8 cellular contexts compared by ENCODE assay signal in genomic region chr7:143380646-143381426, GRCh38. TPM values are rescaled to one million over a fixed set of nuclear protein-coding genes. Genes with fewer than 3 reads are reported as not detected.
DNase-seq lines count a peak whose midpoint lies in the region; ATAC-seq and TF ChIP-seq lines count a peak whose summit lies in the region.

ZYX (plus strand) TSS chr7:143381345; CDS start chr7:143381572, 227 bp downstream.

- H3K14ac ChIP-seq in H9 (ENCODE audit: insufficient read depth, low read length), result peak within 1 kb of the TSS; percentile 96

- TF ChIP-seq CTCF in H9 (conservative IDR thresholded peaks at IDR 0.05), result no peak
- TF ChIP-seq CTCF in omental fat pad (IDR thresholded peaks at IDR 0.05), result no peak
- no peak for TF ChIP-seq CTCF in testis (IDR thresholded peaks at IDR 0.05)

- H3K4me3 ChIP-seq in testis, result peak within 1 kb of the TSS; percentile 93 to 98

- 0 out of 2 replicates have a peak, but pooled peaks cover 2% of the 10 kb centered on the region for H3K27me3 ChIP-seq in H9 (ENCODE audit: insufficient read depth, low read length)
- no peaks in the 10 kb centered on the region for H3K27me3 ChIP-seq in testis

- peak within 1 kb of the TSS; percentile 54 for H2BK120ac ChIP-seq in H9 (ENCODE audit: low read depth, low read length, poor library complexity, severe bottlenecking)

- H3K36me3 ChIP-seq in testis (ENCODE audit: low read depth, missing control alignments), result no peaks in the 10 kb centered on the region

- intact Hi-C loops in testis (cut with DNase I; ENCODE audit: low total_unique reads), result no loop called here

- peak within 1 kb of the TSS; percentile 60 for H4K91ac ChIP-seq in H9 (ENCODE audit: insufficient read length, low read depth, low read length)

- H3K23ac ChIP-seq in H9 (ENCODE audit: insufficient read length, low read depth, low read length), result no peak within 1 kb of the TSS

- no peak within 1 kb of the TSS for H2BK20ac ChIP-seq in H9 (ENCODE audit: low read depth, low read length, poor library complexity, severe bottlenecking)

- no CpG with 5 or more reads among the region's 72 CpGs for WGBS in H9 (ENCODE audit: extremely low coverage, insufficient read length, low lambda C conversion rate)
- WGBS in testis, 2 donors, result 0 to 1% methylated on average over 6 to 40 of the region's 72 CpGs

- H3K4me1 ChIP-seq in H9 (ENCODE audit: insufficient read depth, low read length) (peaks cover 5% of the 10 kb centered on the region; the same call in 1 of the 2 replicates), testis (peaks cover 45% of the 10 kb centered on the region)

- no peak within 1 kb of the TSS for H2AK5ac ChIP-seq in H9 (ENCODE audit: insufficient read length, low read length)

- ATAC-seq in SK-N-SH treated with all-trans-retinoic acid at 6 μM for 48 hours, result peak; percentile 72
- peak; percentile 84 for ATAC-seq in omental fat pad (ENCODE audit: low FRiP score)

- no peak within 1 kb of the TSS for H4K5ac ChIP-seq in H9 (ENCODE audit: insufficient read length, low read depth, low read length)

- H3K9me3 ChIP-seq in H9 (ENCODE audit: control insufficient read depth, low read depth, low read length) (no peaks in the 10 kb centered on the region), testis (no peaks in the 10 kb centered on the region)

- peak within 1 kb of the TSS; percentile 76 to 79; a peak in 4 of 5 replicates for H3K4me3 Mint-ChIP-seq in H9
- H3K4me3 Mint-ChIP-seq in activated naive CD4-positive, alpha-beta T cell treated with anti-CD3 and anti-CD28 coated beads, Interleukin-2, amount 50 U/mL, for 24 hours, result peak within 1 kb of the TSS; percentile 91

- TF ChIP-seq POLR2A in testis (IDR thresholded peaks at IDR 0.05), result no peak

- peak within 1 kb of the TSS; percentile 80; the same call in 1 of the 2 replicates for H3K4ac ChIP-seq in H9 (ENCODE audit: low read depth, low read length)

- peak within 1 kb of the TSS in 1 of 3 experiments; percentile 73; a peak in 1 of 7 replicates for H3K27ac Mint-ChIP-seq in H9
- H3K27ac Mint-ChIP-seq in activated naive CD4-positive, alpha-beta T cell treated with anti-CD3 and anti-CD28 coated beads, Interleukin-2, amount 50 U/mL, for 24 hours, result peak within 1 kb of the TSS; percentile 95

- no peaks in the 10 kb centered on the region for H3K27me3 Mint-ChIP-seq in H9 (ENCODE audit: low read depth)
- no peaks in the 10 kb centered on the region for H3K27me3 Mint-ChIP-seq in activated naive CD4-positive, alpha-beta T cell treated with anti-CD3 and anti-CD28 coated beads, Interleukin-2, amount 50 U/mL, for 24 hours

- H3K27ac ChIP-seq in H9 (ENCODE audit: insufficient read length, low read depth, low read length), result peak within 1 kb of the TSS; percentile 3
- H3K27ac ChIP-seq in testis, result peak within 1 kb of the TSS; percentile 90 to 99

- no peak within 1 kb of the TSS for H2BK12ac ChIP-seq in H9 (ENCODE audit: insufficient read length, low read depth, low read length)

- H4K20me1 ChIP-seq in H9 (ENCODE audit: control insufficient read depth, insufficient read depth, insufficient read length), result peaks cover 2% of the 10 kb centered on the region

- H3K9me3 Mint-ChIP-seq in H9, result no peaks in the 10 kb centered on the region
- H3K9me3 Mint-ChIP-seq in activated naive CD4-positive, alpha-beta T cell treated with anti-CD3 and anti-CD28 coated beads, Interleukin-2, amount 50 U/mL, for 24 hours, result no peaks in the 10 kb centered on the region

- peak within 1 kb of the TSS; percentile 97 for H3K18ac ChIP-seq in H9 (ENCODE audit: insufficient read length, low read depth, low read length)

- H4K8ac ChIP-seq in H9 (replicated peaks; ENCODE audit: insufficient read length, low read depth, low read length), result no peak within 1 kb of the TSS

- H3K79me2 ChIP-seq in H9 (ENCODE audit: insufficient read depth, low read length), result peaks cover 17% of the 10 kb centered on the region; the same call in 1 of the 2 replicates

- H2AFZ ChIP-seq in H9 (ENCODE audit: low read length), result no peak within 1 kb of the TSS

- H2BK15ac ChIP-seq in H9 (ENCODE audit: low read depth, low read length), result no peak within 1 kb of the TSS

- DNase-seq in GDM1 (lab: John Stamatoyannopoulos, UW) (peak; percentile 96), H9 (peak; percentile 96), M059J (ENCODE audit: low read depth) (peak; percentile 90), globus pallidus (ENCODE audit: low spot score) (peak; percentile 87), omental fat pad (ENCODE audit: low spot score) (peak; percentile 82), testis (peak; percentile 96)

- H3K4me2 ChIP-seq in H9 (ENCODE audit: insufficient read depth, insufficient read length, low read length), result peak within 1 kb of the TSS; percentile 59

- H3K9ac ChIP-seq in H9 (ENCODE audit: extremely low read depth, insufficient read length, low read length), result peak within 1 kb of the TSS; percentile 82

- H3K4me1 Mint-ChIP-seq in H9, result peaks cover 24 to 27% of the 10 kb centered on the region in 2 experiments
- H3K4me1 Mint-ChIP-seq in activated naive CD4-positive, alpha-beta T cell treated with anti-CD3 and anti-CD28 coated beads, Interleukin-2, amount 50 U/mL, for 24 hours, result peaks cover 38% of the 10 kb centered on the region

- H3T11ph ChIP-seq in H9 (ENCODE audit: low read length), result no peak within 1 kb of the TSS

- peaks cover 5% of the 10 kb centered on the region for H3K79me1 ChIP-seq in H9 (ENCODE audit: insufficient read depth, low read depth, low read length, poor library complexity, severe bottlenecking)

- H2BK5ac ChIP-seq in H9 (ENCODE audit: insufficient read length, low read length), result no peak within 1 kb of the TSS

- no peak within 1 kb of the TSS for H3K56ac ChIP-seq in H9 (ENCODE audit: insufficient read length, low read depth, low read length)

- peaks cover 14% of the 10 kb centered on the region for H3K23me2 ChIP-seq in H9 (ENCODE audit: insufficient read length, low read depth, low read length, poor library complexity, severe bottlenecking)

- peaks cover 5 to 9% (median 7%) of the 10 kb centered on the region in 3 experiments; a peak in 4 of 7 replicates for H3K36me3 Mint-ChIP-seq in H9 (ENCODE audit: insufficient read depth in 1 of 3, low read depth in 3 of 3)
- H3K36me3 Mint-ChIP-seq in activated naive CD4-positive, alpha-beta T cell treated with anti-CD3 and anti-CD28 coated beads, Interleukin-2, amount 50 U/mL, for 24 hours, result no peaks in the 10 kb centered on the region

TF ChIP-seq in SK-N-SH treated with all-trans-retinoic acid at 6 μM for 48 hours, 23 proteins besides CTCF, POLR2A, EP300 and RAD21 (continues in another document):
- TF ChIP-seq PATZ1 (CRISPR knock-in tag; IDR thresholded peaks at IDR 0.05; ENCODE audit: borderline replicate concordance) (peak; percentile 99), POU6F1 (CRISPR knock-in tag; IDR thresholded peaks at IDR 0.05; ENCODE audit: borderline replicate concordance, low read depth) (peak; percentile 62; the same call in 1 of the 2 replicates), TOX (CRISPR knock-in tag; IDR thresholded peaks at IDR 0.05; ENCODE audit: borderline replicate concordance) (no peak), SNAI2 (CRISPR knock-in tag; IDR thresholded peaks at IDR 0.05) (no peak), OSR1 (CRISPR knock-in tag; IDR thresholded peaks at IDR 0.05) (no peak), CSDC2 (CRISPR knock-in tag; IDR thresholded peaks at IDR 0.05) (peak; percentile 80), PPARA (CRISPR knock-in tag; IDR thresholded peaks at IDR 0.05; ENCODE audit: borderline replicate concordance) (no peak), ZNF565 (CRISPR knock-in tag; conservative IDR thresholded peaks at IDR 0.05; ENCODE audit: low read depth) (0 out of 2 replicates have a peak, but pooled peaks have one; percentile 5), ZFP3 (CRISPR knock-in tag; IDR thresholded peaks at IDR 0.05) (0 out of 2 replicates have a peak, but pooled peaks have one; percentile 57)

RNA-seq across cellular contexts. Expression of gene ZYX, which starts in this region (rescaled TPM):
- total RNA-seq in H9 (2021) (236 and 237 TPM in 2 replicates), omental fat pad (100 to 1,000 TPM in 1 of 4 donors, 10 to 100 TPM in 3; 48.2 to 138 (median 62.8) TPM), testis (100 to 1,000 TPM; 164 to 222 TPM)
- total RNA-seq in M059J (2014; rRNA removed; shearing (Covaris generic)), result 75.9 and 108 TPM in 2 replicates
- polyA plus RNA-seq in testis (ENCODE audit: insufficient read depth, low read depth, low replicate concordance), result 190 TPM

Comparison
In these comparisons a context has a peak if more than half of its experiments do, and no peak if none do; other contexts are left out.
1. Peak in every context shown above with its lines: DNase-seq, ATAC-seq, H3K4me3 ChIP-seq and H3K27ac ChIP-seq.